26 cellular contexts compared by ENCODE assay signal in the genomic region with DNA sequence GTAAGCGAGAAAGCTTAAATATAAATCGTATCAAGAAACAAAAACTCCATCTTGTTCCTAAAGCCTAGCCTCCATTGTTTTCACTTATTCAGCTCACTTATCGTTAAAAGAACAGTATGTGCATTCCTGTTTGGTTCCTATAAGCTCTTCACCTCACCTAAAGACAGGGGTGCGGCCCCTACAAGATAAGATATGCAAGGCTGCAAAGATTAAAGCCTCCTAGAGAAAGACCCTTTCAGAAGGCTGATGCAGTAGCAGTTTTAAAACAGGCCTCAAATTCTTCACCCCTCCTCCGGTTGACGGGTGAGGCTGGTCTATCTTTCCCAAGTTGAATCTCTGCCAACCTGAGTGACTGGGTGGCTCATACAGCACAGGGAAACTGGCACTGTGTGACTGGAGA. TPM values are rescaled to one million over a fixed set of nuclear protein-coding genes. Genes with fewer than 3 reads are reported as not detected.
"Had no signal": no experiment of that assay in that cellular context is flagged by ENCODE, and none has a peak within 500 bp of the region (broad histone marks: within the 10 kb centered on the region; RNA-seq: fewer than 3 reads in every experiment).

No MANE protein-coding gene starts in this region.

- H3K9me3 Mint-ChIP-seq: activated CD4-positive, alpha-beta memory T cell treated with anti-CD3 and anti-CD28 coated beads, Interleukin-2, amount 10 ng/mL, durations not matched to agents 7 days and 5 days; activated CD4-positive, alpha-beta T cell treated with anti-CD3 and anti-CD28 coated beads, Interleukin-2, amount 10 ng/mL, durations not matched to agents 24 days and 14 days; activated T-cell treated with anti-CD3 and anti-CD28 coated beads, Interleukin-2, amount 50 U/mL, for 72 hours; dendritic cell treated with granulocyte-macrophage colony-stimulating factor and Interleukin-4, amounts not matched to agents 40 ng/mL and 50 ng/mL, for 4 days had no signal

- H3K27ac Mint-ChIP-seq: activated CD4-positive, alpha-beta memory T cell treated with anti-CD3 and anti-CD28 coated beads, Interleukin-2, amount 10 ng/mL, durations not matched to agents 7 days and 5 days; activated CD4-positive, alpha-beta T cell treated with anti-CD3 and anti-CD28 coated beads, Interleukin-2, amount 10 ng/mL, durations not matched to agents 24 days and 14 days; activated naive CD4-positive, alpha-beta T cell treated with anti-CD3 and anti-CD28 coated beads, Interleukin-2, amount 10 ng/mL, durations not matched to agents 7 days and 5 days; activated T-cell treated with anti-CD3 and anti-CD28 coated beads, Interleukin-2, amount 50 U/mL, for 72 hours; dendritic cell treated with granulocyte-macrophage colony-stimulating factor and Interleukin-4, amounts not matched to agents 40 ng/mL and 50 ng/mL, for 4 days; natural killer cell had no signal

- H3K36me3 Mint-ChIP-seq: activated naive CD4-positive, alpha-beta T cell treated with anti-CD3 and anti-CD28 coated beads, Interleukin-2, amount 10 ng/mL, durations not matched to agents 7 days and 5 days; natural killer cell had no signal

- H3K27me3 Mint-ChIP-seq: activated CD4-positive, alpha-beta memory T cell treated with anti-CD3 and anti-CD28 coated beads, Interleukin-2, amount 10 ng/mL, durations not matched to agents 7 days and 5 days; activated CD4-positive, alpha-beta T cell treated with anti-CD3 and anti-CD28 coated beads, Interleukin-2, amount 10 ng/mL, durations not matched to agents 24 days and 14 days; activated naive CD4-positive, alpha-beta T cell treated with anti-CD3 and anti-CD28 coated beads, Interleukin-2, amount 10 ng/mL, durations not matched to agents 7 days and 5 days; dendritic cell treated with granulocyte-macrophage colony-stimulating factor and Interleukin-4, amounts not matched to agents 40 ng/mL and 50 ng/mL, for 4 days had no signal

- H3K9me3 ChIP-seq: left lung, thoracic aorta, upper lobe of right lung had no signal

- H3K4me3 Mint-ChIP-seq: activated CD4-positive, alpha-beta memory T cell treated with anti-CD3 and anti-CD28 coated beads, Interleukin-2, amount 10 ng/mL, durations not matched to agents 7 days and 5 days; activated CD4-positive, alpha-beta T cell treated with anti-CD3 and anti-CD28 coated beads, Interleukin-2, amount 10 ng/mL, durations not matched to agents 24 days and 14 days; activated naive CD4-positive, alpha-beta T cell treated with anti-CD3 and anti-CD28 coated beads, Interleukin-2, amount 10 ng/mL, durations not matched to agents 7 days and 5 days; activated T-cell treated with anti-CD3 and anti-CD28 coated beads, Interleukin-2, amount 50 U/mL, for 72 hours; dendritic cell treated with granulocyte-macrophage colony-stimulating factor and Interleukin-4, amounts not matched to agents 40 ng/mL and 50 ng/mL, for 4 days; natural killer cell had no signal

- ATAC-seq: activated CD4-positive, CD25-positive, alpha-beta regulatory T cell treated with anti-CD3 and anti-CD28 coated beads, Interleukin-2, amount 50 U/mL, for 24 hours; activated T-cell treated with anti-CD3 and anti-CD28 coated beads, Interleukin-2, amount 50 U/mL, for 72 hours; left lung; natural killer cell; sciatic nerve; upper lobe of right lung had no signal

- H3K4me3 ChIP-seq: left lung, lung, thoracic aorta, upper lobe of right lung had no signal

- H3K27ac ChIP-seq: left lung, thoracic aorta, upper lobe of right lung, VCaP had no signal

- DNase-seq: activated CD4-positive, alpha-beta memory T cell treated with anti-CD3 and anti-CD28 coated beads, Interleukin-2, amount 10 ng/mL, durations not matched to agents 7 days and 5 days; activated CD4-positive, alpha-beta T cell treated with anti-CD3 and anti-CD28 coated beads, Interleukin-2, amount 10 ng/mL, durations not matched to agents 24 days and 14 days; activated effector memory CD4-positive, alpha-beta T cell treated with anti-CD3 and anti-CD28 coated beads, Interleukin-2, amount 50 U/mL, for 16 hours; activated naive CD4-positive, alpha-beta T cell treated with anti-CD3 and anti-CD28 coated beads, Interleukin-2, amount 10 ng/mL, durations not matched to agents 7 days and 5 days; activated T-cell treated with anti-CD3 and anti-CD28 coated beads, Interleukin-2, amount 50 U/mL, for 72 hours; amygdala; effector CD4-positive, alpha-beta T cell; foreskin melanocyte; glutamatergic neuron; hippocampal formation; kidney glomerular epithelial cell; left lung; midbrain; natural killer cell; occipital lobe; posterior cingulate gyrus; stimulated activated CD4-positive, alpha-beta T cell treated with anti-CD3 and anti-CD28 coated beads, Interleukin-4, amount 100 ng/mL, for 1 hour; stimulated activated naive CD4-positive, alpha-beta T cell; upper lobe of right lung had no signal

- H3K4me1 ChIP-seq: left lung, upper lobe of right lung had no signal

- H3K4me1 Mint-ChIP-seq: activated CD4-positive, alpha-beta memory T cell treated with anti-CD3 and anti-CD28 coated beads, Interleukin-2, amount 10 ng/mL, durations not matched to agents 7 days and 5 days; activated CD4-positive, alpha-beta T cell treated with anti-CD3 and anti-CD28 coated beads, Interleukin-2, amount 10 ng/mL, durations not matched to agents 24 days and 14 days; activated naive CD4-positive, alpha-beta T cell treated with anti-CD3 and anti-CD28 coated beads, Interleukin-2, amount 10 ng/mL, durations not matched to agents 7 days and 5 days; natural killer cell had no signal

- H3K36me3 ChIP-seq: left lung, thoracic aorta, upper lobe of right lung had no signal

RNA-seq across cellular contexts. Expression of gene LAMA1, which starts 48.4 kb away (rescaled TPM):
- total RNA-seq: activated CD4-positive, alpha-beta memory T cell treated with anti-CD3 and anti-CD28 coated beads, Interleukin-2, amount 10 ng/mL, durations not matched to agents 7 days and 5 days; activated CD4-positive, alpha-beta T cell treated with anti-CD3 and anti-CD28 coated beads, Interleukin-2, amount 10 ng/mL, durations not matched to agents 24 days and 14 days; activated T-cell treated with anti-CD3 and anti-CD28 coated beads, Interleukin-2, amount 50 U/mL, for 72 hours; natural killer cell; T-helper 2 cell treated with Interferon-gamma antibody and Interleukin-4, amounts not matched to agents 100 ng/mL and 5 ng/mL, for 36 hours had no signal
